ENCODE assay signal across 9 cellular contexts in genomic region chr15:35306361-35306981, GRCh38.
DNase-seq lines count a peak whose midpoint lies in the region; ATAC-seq and TF ChIP-seq lines count a peak whose summit lies in the region.
"Had no signal": no experiment of that assay in that cellular context is flagged by ENCODE, and none has a peak within 500 bp of the region (broad histone marks: within the 10 kb centered on the region; RNA-seq: fewer than 3 reads in every experiment).

No MANE protein-coding gene starts in this region.

- H3K4me3 Mint-ChIP-seq in GM23338 (no peak overlapping the region), WTC11 (no peak overlapping the region)
- no peak overlapping the region for H3K4me3 Mint-ChIP-seq in CD8-positive, alpha-beta T cell

- peak overlapping the region; percentile 51 for H3K9ac ChIP-seq in skeletal muscle satellite cell (ENCODE audit: low read depth, low read length)

- H3K9me3 Mint-ChIP-seq in GM23338 (no peaks in the 10 kb centered on the region), WTC11 (no peaks in the 10 kb centered on the region)
- H3K9me3 Mint-ChIP-seq in CD8-positive, alpha-beta T cell = no peaks in the 10 kb centered on the region

- H2AFZ ChIP-seq in GM23338 (peak overlapping the region; percentile 95), hepatocyte (no peak overlapping the region)

- H3K4me1 Mint-ChIP-seq in GM23338 = peaks cover 10% of the 10 kb centered on the region
- H3K4me1 Mint-ChIP-seq in WTC11 = peaks cover 15% of the 10 kb centered on the region
- no peaks in the 10 kb centered on the region for H3K4me1 Mint-ChIP-seq in CD8-positive, alpha-beta T cell (ENCODE audit: low read depth)

- 25% methylated on average over 4 of the region's 4 CpGs for WGBS in hepatocyte (ENCODE audit: low lambda C conversion rate, missing lambda C conversion rate)
- WGBS in testis, 2 donors = 36 to 43% methylated on average over 4 of the region's 4 CpGs

- H3K27me3 Mint-ChIP-seq in GM23338 (ENCODE audit: insufficient read depth, low read depth, poor library complexity) (no peaks in the 10 kb centered on the region), WTC11 (ENCODE audit: low read depth) (no peaks in the 10 kb centered on the region)
- H3K27me3 Mint-ChIP-seq in CD8-positive, alpha-beta T cell (ENCODE audit: low read depth) = no peaks in the 10 kb centered on the region

- peak; percentile 10 for DNase-seq in GM23338 (ENCODE audit: low spot score)
- no peak for DNase-seq in WTC11 (ENCODE audit: low spot score)
- DNase-seq in hepatocyte (ENCODE audit: low spot score) = peak; percentile 79
- no peak for DNase-seq in testis
- no peak for DNase-seq in activated naive CD4-positive, alpha-beta T cell (lab: John Stamatoyannopoulos, UW)
- no peak for DNase-seq in CD8-positive, alpha-beta T cell
- DNase-seq: NCI-H1105 had no signal

- intact Hi-C loops in testis (cut with DNase I; ENCODE audit: low total_unique reads) = no loop called here
- intact Hi-C loops in CD8-positive, alpha-beta T cell (cut with DNase I, micrococcal nuclease) = no loop called here

- TF ChIP-seq CTCF in GM23338 (conservative IDR thresholded peaks at IDR 0.05; ENCODE audit: low read depth in 2 of 2) (no peak), WTC11 (IDR thresholded peaks at IDR 0.05) (no peak), hepatocyte (IDR thresholded peaks at IDR 0.05; ENCODE audit: poor library complexity) (no peak), testis (IDR thresholded peaks at IDR 0.05) (no peak)
- TF ChIP-seq CTCF in CD8-positive, alpha-beta T cell (IDR thresholded peaks at IDR 0.05) = no peak

- H4K20me1 ChIP-seq in GM23338 (replicated peaks; ENCODE audit: insufficient read depth) (no peaks in the 10 kb centered on the region), hepatocyte (ENCODE audit: insufficient read depth, poor library complexity, severe bottlenecking) (no peaks in the 10 kb centered on the region)

- H3K4me3 ChIP-seq in GM23338 (no peak overlapping the region), hepatocyte (no peak overlapping the region), skeletal muscle satellite cell (ENCODE audit: low read length) (no peak overlapping the region), testis (no peak overlapping the region)
- H3K4me3 ChIP-seq in CD8-positive, alpha-beta T cell (ENCODE audit: low read depth, low read length) = no peak overlapping the region

- H3K36me3 ChIP-seq in GM23338 (ENCODE audit: insufficient read depth) (no peaks in the 10 kb centered on the region), hepatocyte (replicated peaks; ENCODE audit: insufficient read depth, low read depth) (no peaks in the 10 kb centered on the region), skeletal muscle satellite cell (ENCODE audit: insufficient read depth, low read length) (no peaks in the 10 kb centered on the region), testis (ENCODE audit: low read depth, missing control alignments) (no peaks in the 10 kb centered on the region)
- no peaks in the 10 kb centered on the region for H3K36me3 ChIP-seq in CD8-positive, alpha-beta T cell (ENCODE audit: insufficient read depth, low read length)

- H3K4me2 ChIP-seq in GM23338 (no peak overlapping the region), hepatocyte (peak overlapping the region; percentile 32), skeletal muscle satellite cell (ENCODE audit: low read length) (peak overlapping the region; percentile 54)

- POLR2A ChIA-PET in WTC11 (lab: Charles Lee) = no interaction called here
- POLR2A ChIA-PET in CD8-positive, alpha-beta T cell (lab: Charles Lee) = no interaction called here

- TF ChIP-seq POLR2A in testis (IDR thresholded peaks at IDR 0.05) = no peak

- H3F3A ChIP-seq in GM23338 (replicated peaks; ENCODE audit: low read depth) = no peaks in the 10 kb centered on the region

- H3K4me1 ChIP-seq in GM23338 (ENCODE audit: insufficient read depth) = no peaks in the 10 kb centered on the region
- H3K4me1 ChIP-seq in hepatocyte (ENCODE audit: insufficient read depth) = peaks cover 18% of the 10 kb centered on the region
- H3K4me1 ChIP-seq in skeletal muscle satellite cell (ENCODE audit: control insufficient read depth, insufficient read depth, low read length) = peaks cover 54% of the 10 kb centered on the region
- peaks cover 3% of the 10 kb centered on the region for H3K4me1 ChIP-seq in testis
- no peaks in the 10 kb centered on the region for H3K4me1 ChIP-seq in CD8-positive, alpha-beta T cell (ENCODE audit: insufficient read depth, low read length)

- H3K27ac Mint-ChIP-seq in GM23338 = peak overlapping the region; percentile 9; the same call in 1 of the 2 replicates
- no peak overlapping the region for H3K27ac Mint-ChIP-seq in WTC11
- no peak overlapping the region for H3K27ac Mint-ChIP-seq in CD8-positive, alpha-beta T cell

- CTCF ChIA-PET in WTC11 (lab: Charles Lee) = interaction anchor here (1.4 kb wide), 1 partner anchor 18 kb away, joined by 3 read pairs; no protein-coding TSS in a partner anchor
- CTCF ChIA-PET in CD8-positive, alpha-beta T cell (lab: Charles Lee) = no interaction called here

- H3K9me2 ChIP-seq in GM23338 (ENCODE audit: insufficient read depth) = no peaks in the 10 kb centered on the region
- H3K9me2 ChIP-seq in hepatocyte (replicated peaks; ENCODE audit: insufficient read depth) = no peaks in the 10 kb centered on the region

- ATAC-seq in GM23338 = peak; percentile 86
- peak; percentile 56; the same call in 1 of the 2 replicates for ATAC-seq in WTC11
- no peak for ATAC-seq in CD8-positive, alpha-beta T cell
- no peak for ATAC-seq in GM19328 (IDR thresholded peaks at IDR 0.05; ENCODE audit: unreplicated experiment)

- H3K9me3 ChIP-seq in hepatocyte (ENCODE audit: low read depth) = no peaks in the 10 kb centered on the region
- no peaks in the 10 kb centered on the region for H3K9me3 ChIP-seq in skeletal muscle satellite cell (replicated peaks; ENCODE audit: low read length)
- H3K9me3 ChIP-seq in testis = no peaks in the 10 kb centered on the region
- no peaks in the 10 kb centered on the region for H3K9me3 ChIP-seq in CD8-positive, alpha-beta T cell (ENCODE audit: low read length)

- H3K27me3 ChIP-seq in GM23338 (ENCODE audit: insufficient read depth) (no peaks in the 10 kb centered on the region), hepatocyte (no peaks in the 10 kb centered on the region), skeletal muscle satellite cell (ENCODE audit: control insufficient read depth, insufficient read depth, low read length) (no peaks in the 10 kb centered on the region), testis (no peaks in the 10 kb centered on the region)
- H3K27me3 ChIP-seq in CD8-positive, alpha-beta T cell (ENCODE audit: insufficient read depth, low read length) = no peaks in the 10 kb centered on the region

- H3K36me3 Mint-ChIP-seq in GM23338 (ENCODE audit: low read depth) = no peaks in the 10 kb centered on the region
- no peaks in the 10 kb centered on the region for H3K36me3 Mint-ChIP-seq in WTC11
- H3K36me3 Mint-ChIP-seq in CD8-positive, alpha-beta T cell = no peaks in the 10 kb centered on the region

- H3K79me2 ChIP-seq in GM23338 (replicated peaks; ENCODE audit: insufficient read depth) (no peaks in the 10 kb centered on the region), hepatocyte (no peaks in the 10 kb centered on the region)

- H3K27ac ChIP-seq in GM23338 (ENCODE audit: low read depth) = no peak overlapping the region
- H3K27ac ChIP-seq in hepatocyte = peak overlapping the region; percentile 67
- H3K27ac ChIP-seq in testis = peak overlapping the region in 1 of 2 donors; percentile 4
- H3K27ac ChIP-seq in CD8-positive, alpha-beta T cell (ENCODE audit: low read depth, low read length) = no peak overlapping the region

TF ChIP-seq in WTC11, 78 proteins besides CTCF, POLR2A, EP300 and RAD21 (continues in another document):
- no peak for TF ChIP-seq TEAD4 (CRISPR knock-in tag; IDR thresholded peaks at IDR 0.05)
- TF ChIP-seq, protein P1, sequence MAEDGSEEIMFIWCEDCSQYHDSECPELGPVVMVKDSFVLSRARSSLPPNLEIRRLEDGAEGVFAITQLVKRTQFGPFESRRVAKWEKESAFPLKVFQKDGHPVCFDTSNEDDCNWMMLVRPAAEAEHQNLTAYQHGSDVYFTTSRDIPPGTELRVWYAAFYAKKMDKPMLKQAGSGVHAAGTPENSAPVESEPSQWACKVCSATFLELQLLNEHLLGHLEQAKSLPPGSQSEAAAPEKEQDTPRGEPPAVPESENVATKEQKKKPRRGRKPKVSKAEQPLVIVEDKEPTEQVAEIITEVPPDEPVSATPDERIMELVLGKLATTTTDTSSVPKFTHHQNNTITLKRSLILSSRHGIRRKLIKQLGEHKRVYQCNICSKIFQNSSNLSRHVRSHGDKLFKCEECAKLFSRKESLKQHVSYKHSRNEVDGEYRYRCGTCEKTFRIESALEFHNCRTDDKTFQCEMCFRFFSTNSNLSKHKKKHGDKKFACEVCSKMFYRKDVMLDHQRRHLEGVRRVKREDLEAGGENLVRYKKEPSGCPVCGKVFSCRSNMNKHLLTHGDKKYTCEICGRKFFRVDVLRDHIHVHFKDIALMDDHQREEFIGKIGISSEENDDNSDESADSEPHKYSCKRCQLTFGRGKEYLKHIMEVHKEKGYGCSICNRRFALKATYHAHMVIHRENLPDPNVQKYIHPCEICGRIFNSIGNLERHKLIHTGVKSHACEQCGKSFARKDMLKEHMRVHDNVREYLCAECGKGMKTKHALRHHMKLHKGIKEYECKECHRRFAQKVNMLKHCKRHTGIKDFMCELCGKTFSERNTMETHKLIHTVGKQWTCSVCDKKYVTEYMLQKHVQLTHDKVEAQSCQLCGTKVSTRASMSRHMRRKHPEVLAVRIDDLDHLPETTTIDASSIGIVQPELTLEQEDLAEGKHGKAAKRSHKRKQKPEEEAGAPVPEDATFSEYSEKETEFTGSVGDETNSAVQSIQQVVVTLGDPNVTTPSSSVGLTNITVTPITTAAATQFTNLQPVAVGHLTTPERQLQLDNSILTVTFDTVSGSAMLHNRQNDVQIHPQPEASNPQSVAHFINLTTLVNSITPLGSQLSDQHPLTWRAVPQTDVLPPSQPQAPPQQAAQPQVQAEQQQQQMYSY (CRISPR knock-in tag; IDR thresholded peaks at IDR 0.05) = no peak

Comparison
In these comparisons a context has a peak if more than half of its experiments do, and no peak if none do; other contexts are left out.
1. ATAC-seq: peak in GM23338 (single experiment) and WTC11 (single experiment); none in CD8-positive, alpha-beta T cell (single experiment) and GM19328 (single experiment).
2. DNase-seq: peak in GM23338 (single experiment) and hepatocyte (single experiment); none in WTC11 (single experiment), testis (single experiment), activated naive CD4-positive, alpha-beta T cell (0 of 4) and CD8-positive, alpha-beta T cell (0 of 7).